ENCODE assay signal across 20 cellular contexts in genomic region chr11:131092469-131092868, GRCh38.
"Had no signal": no experiment of that assay in that cellular context is flagged by ENCODE, and none has a peak within 500 bp of the region (broad histone marks: within the 10 kb centered on the region; RNA-seq: fewer than 3 reads in every experiment).

No MANE protein-coding gene starts in this region.

- H3K27ac Mint-ChIP-seq: immature natural killer cell, mesothelial cell of epicardium, naive B cell had no signal

- H3K36me3 Mint-ChIP-seq: immature natural killer cell, mesothelial cell of epicardium, naive B cell had no signal

- H3K4me2 ChIP-seq: hepatocyte had no signal

- H3K4me3 Mint-ChIP-seq: immature natural killer cell, mesothelial cell of epicardium, naive B cell had no signal

- H3K36me3 ChIP-seq: esophagus muscularis mucosa, gastroesophageal sphincter, heart left ventricle, left lung, lower lobe of right lung had no signal

- H3K27me3 ChIP-seq: esophagus muscularis mucosa, heart left ventricle, hepatocyte, left lung had no signal

- DNase-seq: dermis blood vessel endothelial cell; dorsolateral prefrontal cortex; effector CD4-positive, alpha-beta T cell; effector memory CD4-positive, alpha-beta T cell; foreskin melanocyte; heart left ventricle; hypothalamus; immature natural killer cell; left cardiac atrium; left lung; left ventricle myocardium superior; lower lobe of right lung; mesenchymal stem cell; mucosa of descending colon; naive B cell had no signal

- H3K9me3 ChIP-seq: esophagus muscularis mucosa, gastroesophageal sphincter, left lung, lower lobe of right lung, mucosa of descending colon had no signal

- H3K4me1 ChIP-seq: esophagus muscularis mucosa, gastroesophageal sphincter, heart left ventricle, left lung, lower lobe of right lung had no signal

- H3K27ac ChIP-seq: coronary artery, dorsolateral prefrontal cortex, esophagus muscularis mucosa, gastroesophageal sphincter, heart left ventricle, hepatocyte, left lung, lower lobe of right lung had no signal

- H2AFZ ChIP-seq: hepatocyte had no signal

- H3K4me3 ChIP-seq: coronary artery, dorsolateral prefrontal cortex, esophagus muscularis mucosa, gastroesophageal sphincter, heart left ventricle, hepatocyte, left lung, lower lobe of right lung, mucosa of descending colon had no signal

- H3K4me1 Mint-ChIP-seq: immature natural killer cell, mesothelial cell of epicardium, naive B cell had no signal

- H3K79me2 ChIP-seq: hepatocyte had no signal

- ATAC-seq: gastroesophageal sphincter, left lung, left ventricle myocardium superior, lower lobe of right lung, mucosa of descending colon had no signal
